8 cellular contexts compared by ENCODE assay signal in the genomic region with DNA sequence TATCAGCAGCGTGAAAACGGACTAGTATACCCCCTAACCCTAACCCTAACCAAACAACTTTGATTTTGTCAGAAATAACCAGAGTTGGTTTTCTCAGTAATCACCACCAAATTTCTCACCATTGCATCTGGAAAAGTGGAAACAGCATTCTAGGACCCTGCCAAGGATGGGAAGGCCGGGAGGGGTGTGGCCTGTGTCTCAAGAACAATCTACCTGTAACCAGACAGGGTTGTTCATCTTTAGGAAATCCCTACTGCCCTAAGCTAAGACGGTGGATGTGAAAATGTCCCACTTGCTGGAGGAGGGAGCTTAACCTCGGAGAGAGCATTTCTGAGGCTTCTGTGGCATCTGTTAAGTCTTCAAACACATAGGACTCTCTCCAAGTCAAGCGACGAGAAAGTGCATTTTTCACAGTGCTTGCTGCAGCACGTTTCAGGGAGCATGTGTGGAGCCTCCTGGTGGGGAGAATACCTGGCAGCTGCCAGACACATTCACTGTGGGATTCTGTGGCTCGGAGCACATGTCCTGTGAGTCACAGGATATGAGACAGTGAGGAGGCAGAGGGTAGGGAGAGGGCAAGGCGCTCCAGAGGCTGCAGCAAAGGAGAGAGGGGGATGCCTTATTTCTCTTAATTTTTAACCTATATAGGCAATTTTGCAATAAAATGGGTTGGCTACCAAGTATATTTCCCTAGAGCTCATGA.
DNase-seq lines count a peak whose midpoint lies in the region; ATAC-seq, FAIRE-seq and TF ChIP-seq lines count a peak whose summit lies in the region.

No MANE protein-coding gene starts in this region.

- H3K4me3 ChIP-seq in LNCaP clone FGC (ENCODE audit: low read depth, low read length) (no peak overlapping the region), small intestine (ENCODE audit: low read depth in 1 of 2, low read length in 2 of 2) (no peak overlapping the region)

- no peaks in the 10 kb centered on the region for H3K36me3 Mint-ChIP-seq in activated T-cell treated with anti-CD3 and anti-CD28 coated beads, Interleukin-2, amount 50 U/mL, for 72 hours (ENCODE audit: insufficient read depth in 2 of 2)

- WGBS in small intestine, 3 donors: 19 to 42% (median 38%) methylated on average over 10 of the region's 10 CpGs

- no peaks in the 10 kb centered on the region for H3K27me3 Mint-ChIP-seq in activated T-cell treated with anti-CD3 and anti-CD28 coated beads, Interleukin-2, amount 50 U/mL, for 72 hours (ENCODE audit: low read depth)

- H3K9me3 Mint-ChIP-seq in activated T-cell treated with anti-CD3 and anti-CD28 coated beads, Interleukin-2, amount 50 U/mL, for 72 hours: no peaks in the 10 kb centered on the region

- intact Hi-C loops in left ventricle myocardium superior (cut with micrococcal nuclease): no loop called here

- H3K27ac Mint-ChIP-seq in activated T-cell treated with anti-CD3 and anti-CD28 coated beads, Interleukin-2, amount 50 U/mL, for 72 hours: peak overlapping the region; percentile 20

- H3K27ac ChIP-seq in small intestine (ENCODE audit: low read depth in 1 of 2, low read length in 1 of 2): no peak overlapping the region

- H3K4me1 Mint-ChIP-seq in activated T-cell treated with anti-CD3 and anti-CD28 coated beads, Interleukin-2, amount 50 U/mL, for 72 hours (ENCODE audit: low read depth): peaks cover 17% of the 10 kb centered on the region

- H3K4me3 Mint-ChIP-seq in activated T-cell treated with anti-CD3 and anti-CD28 coated beads, Interleukin-2, amount 50 U/mL, for 72 hours: peak overlapping the region in 1 of 2 donors; percentile 3

- H3K9me3 ChIP-seq in small intestine (ENCODE audit: control insufficient read depth, low read depth): no peaks in the 10 kb centered on the region

- ATAC-seq in activated T-cell treated with anti-CD3 and anti-CD28 coated beads, Interleukin-2, amount 50 U/mL, for 72 hours (replicated peaks in 1 of 2): peak; percentile 89
- ATAC-seq in left ventricle myocardium superior (peak; percentile 58), GM21526 (IDR thresholded peaks at IDR 0.05; ENCODE audit: low FRiP score, unreplicated experiment) (no peak), HG03378 (IDR thresholded peaks at IDR 0.05; ENCODE audit: unreplicated experiment) (no peak)

- no peak for FAIRE-seq in small intestine (lab: Jason Lieb, UNC)

- H3K27me3 ChIP-seq in small intestine (ENCODE audit: control insufficient read depth in 2 of 2, insufficient read depth in 2 of 2, low read length in 2 of 2): no peaks in the 10 kb centered on the region

- H3K36me3 ChIP-seq in small intestine (ENCODE audit: control insufficient read depth in 2 of 2, insufficient read depth in 2 of 2, low read length in 2 of 2): no peaks in the 10 kb centered on the region

- no peaks in the 10 kb centered on the region for H3K4me1 ChIP-seq in small intestine (ENCODE audit: control insufficient read depth in 2 of 2, insufficient read depth in 1 of 2, low read depth in 1 of 2, low read length in 1 of 2)

- DNase-seq in D341Med (ENCODE audit: low spot score) (peak; percentile 34), LNCaP clone FGC (ENCODE audit: low read depth) (no peak), left ventricle myocardium superior (no peak), small intestine (peak; percentile 53), NAMALWA (ENCODE audit: low spot score) (no peak)
- peak; percentile 16 to 24 for DNase-seq in activated T-cell treated with anti-CD3 and anti-CD28 coated beads, Interleukin-2, amount 50 U/mL, for 72 hours

- TF ChIP-seq CTCF in LNCaP clone FGC (IDR thresholded peaks at IDR 0.05; ENCODE audit: control insufficient read depth, extremely low read depth, insufficient read depth): peak; percentile 45

Comparison
In these comparisons a context has a peak if more than half of its experiments do, and no peak if none do; other contexts are left out.
1. DNase-seq: peak in D341Med (single experiment), activated T-cell treated with anti-CD3 and anti-CD28 coated beads, Interleukin-2, amount 50 U/mL, for 72 hours (2 of 2) and small intestine (single experiment); none in LNCaP clone FGC (single experiment), left ventricle myocardium superior (single experiment) and NAMALWA (single experiment).
2. ATAC-seq: peak in activated T-cell treated with anti-CD3 and anti-CD28 coated beads, Interleukin-2, amount 50 U/mL, for 72 hours (2 of 2) and left ventricle myocardium superior (single experiment); none in GM21526 (single experiment) and HG03378 (single experiment).